ENCODE assay signal across 17 cellular contexts in the genomic region with DNA sequence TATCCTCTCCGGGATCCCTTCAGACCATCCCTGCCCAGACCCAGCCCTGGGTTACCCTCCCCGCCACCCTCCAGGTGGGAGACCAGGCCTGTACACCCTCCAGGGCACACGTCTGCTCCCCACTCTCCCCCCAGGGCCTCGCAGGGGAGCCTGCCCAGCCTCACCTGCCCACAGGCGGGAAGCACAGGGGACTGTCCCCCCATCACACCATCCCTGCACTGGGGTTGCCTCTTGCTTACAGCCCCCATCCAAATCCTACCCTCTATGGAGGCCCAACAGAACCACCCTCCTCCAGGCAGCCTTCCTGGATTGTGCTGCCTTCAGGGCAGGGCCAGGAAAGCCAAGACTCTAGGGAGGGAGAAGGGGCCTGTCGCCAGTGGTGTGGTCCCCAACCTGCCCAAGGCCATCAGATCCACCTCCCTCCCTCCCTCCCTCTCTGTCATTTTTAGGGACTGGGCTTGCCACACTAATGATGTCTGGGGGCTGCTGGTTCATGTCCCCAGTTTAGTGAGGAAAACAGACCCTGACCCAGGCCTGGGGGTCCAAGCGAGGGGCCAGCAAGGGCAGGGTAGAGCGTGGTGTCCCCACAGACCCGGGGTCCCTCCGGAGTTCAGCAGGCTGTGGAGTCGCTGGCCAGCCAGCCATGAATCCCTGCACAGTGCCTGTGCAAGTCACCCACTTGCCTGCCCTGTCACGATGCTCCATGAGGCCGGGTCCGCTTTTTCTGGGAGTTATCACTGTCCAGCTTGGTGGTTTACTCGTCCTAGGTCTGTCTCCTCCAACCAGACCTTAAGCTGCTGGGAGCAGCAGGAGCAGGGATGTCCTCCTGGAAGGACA.
"Had no signal": no experiment of that assay in that cellular context is flagged by ENCODE, and none has a peak within 500 bp of the region (broad histone marks: within the 10 kb centered on the region; RNA-seq: fewer than 3 reads in every experiment).

No MANE protein-coding gene starts in this region.

- FAIRE-seq: astrocyte, bronchial epithelial cell, endometrium had no signal

- H3K27ac ChIP-seq: neutrophil, skin epidermis, stomach, thoracic aorta, upper lobe of right lung had no signal

- H3K9me3 ChIP-seq: mucosa of descending colon, neutrophil, stomach, thoracic aorta, upper lobe of right lung had no signal

- H3K4me1 ChIP-seq: stomach, upper lobe of right lung had no signal

- ATAC-seq: activated CD8-positive, alpha-beta T cell treated with anti-CD3 and anti-CD28 coated beads, Interleukin-2, amount 10 ng/mL, durations not matched to agents 7 days and 5 days; left lobe of liver; mucosa of descending colon; naive thymus-derived CD4-positive, alpha-beta T cell; upper lobe of right lung had no signal

- H3K36me3 ChIP-seq: neutrophil, stomach, thoracic aorta, upper lobe of right lung had no signal

- DNase-seq: activated CD4-positive, alpha-beta T cell treated with anti-CD3 and anti-CD28 coated beads, Interleukin-2, amount 10 ng/mL, durations not matched to agents 24 days and 14 days; activated CD4-positive, CD25-positive, alpha-beta regulatory T cell; activated CD8-positive, alpha-beta T cell treated with anti-CD3 and anti-CD28 coated beads, Interleukin-2, amount 10 ng/mL, durations not matched to agents 7 days and 5 days; activated naive CD4-positive, alpha-beta T cell treated with Interleukin-2 at 50 U/mL for 16 hours; activated T-cell treated with anti-CD3 and anti-CD28 coated beads for 4 hours; mucosa of descending colon; naive thymus-derived CD4-positive, alpha-beta T cell; stimulated activated CD4-positive, alpha-beta T cell treated with anti-CD3 and anti-CD28 coated beads, Interleukin-4, amount 100 ng/mL, for 4 hours; stomach; upper lobe of right lung had no signal

- H3K27me3 ChIP-seq: neutrophil had no signal

- H3K4me3 ChIP-seq: mucosa of descending colon, skin epidermis, stomach, thoracic aorta, upper lobe of right lung had no signal
